In genomic region chr9:89318123-89319014, GRCh38 we compare ENCODE assay signal across 1 cellular context.
TF ChIP-seq lines count a peak whose summit lies in the region.

A gene with protein sequence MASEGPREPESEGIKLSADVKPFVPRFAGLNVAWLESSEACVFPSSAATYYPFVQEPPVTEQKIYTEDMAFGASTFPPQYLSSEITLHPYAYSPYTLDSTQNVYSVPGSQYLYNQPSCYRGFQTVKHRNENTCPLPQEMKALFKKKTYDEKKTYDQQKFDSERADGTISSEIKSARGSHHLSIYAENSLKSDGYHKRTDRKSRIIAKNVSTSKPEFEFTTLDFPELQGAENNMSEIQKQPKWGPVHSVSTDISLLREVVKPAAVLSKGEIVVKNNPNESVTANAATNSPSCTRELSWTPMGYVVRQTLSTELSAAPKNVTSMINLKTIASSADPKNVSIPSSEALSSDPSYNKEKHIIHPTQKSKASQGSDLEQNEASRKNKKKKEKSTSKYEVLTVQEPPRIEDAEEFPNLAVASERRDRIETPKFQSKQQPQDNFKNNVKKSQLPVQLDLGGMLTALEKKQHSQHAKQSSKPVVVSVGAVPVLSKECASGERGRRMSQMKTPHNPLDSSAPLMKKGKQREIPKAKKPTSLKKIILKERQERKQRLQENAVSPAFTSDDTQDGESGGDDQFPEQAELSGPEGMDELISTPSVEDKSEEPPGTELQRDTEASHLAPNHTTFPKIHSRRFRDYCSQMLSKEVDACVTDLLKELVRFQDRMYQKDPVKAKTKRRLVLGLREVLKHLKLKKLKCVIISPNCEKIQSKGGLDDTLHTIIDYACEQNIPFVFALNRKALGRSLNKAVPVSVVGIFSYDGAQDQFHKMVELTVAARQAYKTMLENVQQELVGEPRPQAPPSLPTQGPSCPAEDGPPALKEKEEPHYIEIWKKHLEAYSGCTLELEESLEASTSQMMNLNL (plus strand): TSS chr9:89318500. CDS start chr9:89318577, 77 bp downstream.

TF ChIP-seq in HepG2, 621 proteins besides CTCF, POLR2A, EP300 and RAD21 (continued from another document and continues in another):
- TF ChIP-seq MIER3 (CRISPR knock-in tag; IDR thresholded peaks at IDR 0.05; ENCODE audit: borderline replicate concordance) (peak; percentile 84; the same call in 1 of the 2 replicates), SIX1 (CRISPR knock-in tag; IDR thresholded peaks at IDR 0.05; ENCODE audit: borderline replicate concordance) (peak; percentile 23; the same call in 1 of the 2 replicates), ZNF776 (CRISPR knock-in tag; IDR thresholded peaks at IDR 0.05) (peak; percentile 93), GRHL1 (CRISPR knock-in tag; conservative IDR thresholded peaks at IDR 0.05) (no peak), ZFY (CRISPR knock-in tag; IDR thresholded peaks at IDR 0.05) (peak; percentile 98), MEF2D (CRISPR knock-in tag; IDR thresholded peaks at IDR 0.05) (peak; percentile 64; the same call in 1 of the 2 replicates), ZNF3 (CRISPR knock-in tag; IDR thresholded peaks at IDR 0.05) (no peak), RNF219 (CRISPR knock-in tag; IDR thresholded peaks at IDR 0.05) (peak; percentile 24; the same call in 1 of the 2 replicates), ZNF207 (IDR thresholded peaks at IDR 0.05; ENCODE audit: borderline replicate concordance) (no peak), CREB3 (CRISPR knock-in tag; IDR thresholded peaks at IDR 0.05) (peak; percentile 63; the same call in 1 of the 2 replicates), PHF20 (CRISPR knock-in tag; IDR thresholded peaks at IDR 0.05) (peak; percentile 97), MAFK (conservative IDR thresholded peaks at IDR 0.05 in 1 of 2, IDR thresholded peaks at IDR 0.05 in 1 of 2; ENCODE audit: low read length in 2 of 2) (peak in 1 of 2 experiments; percentile 4; a peak in 1 of 4 replicates), YEATS2 (CRISPR knock-in tag; IDR thresholded peaks at IDR 0.05; ENCODE audit: borderline replicate concordance) (peak; percentile 95), GABPB1 (CRISPR knock-in tag; IDR thresholded peaks at IDR 0.05) (peak; percentile 100), MLLT10 (CRISPR knock-in tag; IDR thresholded peaks at IDR 0.05) (0 out of 2 replicates have a peak, but pooled peaks have one; percentile 20), ZNF772 (CRISPR knock-in tag; IDR thresholded peaks at IDR 0.05) (peak; percentile 83; the same call in 1 of the 2 replicates), LCORL (IDR thresholded peaks at IDR 0.05) (no peak), LCORL (CRISPR knock-in tag; IDR thresholded peaks at IDR 0.05) (peak; percentile 76), ZBTB42 (CRISPR knock-in tag; IDR thresholded peaks at IDR 0.05) (0 out of 2 replicates have a peak, but pooled peaks have one; percentile 59), ZNF136 (CRISPR knock-in tag; IDR thresholded peaks at IDR 0.05; ENCODE audit: low read depth) (peak; percentile 90; the same call in 1 of the 2 replicates), HNRNPL (IDR thresholded peaks at IDR 0.05; ENCODE audit: low read depth, low read length) (peak; percentile 66; the same call in 1 of the 2 replicates), SUZ12 (IDR thresholded peaks at IDR 0.05; ENCODE audit: low read depth, low read length) (no peak), ZNF788 (CRISPR knock-in tag; IDR thresholded peaks at IDR 0.05; ENCODE audit: borderline replicate concordance) (peak; percentile 88; the same call in 1 of the 2 replicates), ZNF326 (CRISPR knock-in tag; IDR thresholded peaks at IDR 0.05; ENCODE audit: borderline replicate concordance) (no peak), ZBTB26 (CRISPR knock-in tag; IDR thresholded peaks at IDR 0.05; ENCODE audit: borderline replicate concordance) (peak; percentile 69; the same call in 1 of the 2 replicates), CBX2 (IDR thresholded peaks at IDR 0.05; ENCODE audit: low read depth, low read length) (no peak), CBX2 (CRISPR knock-in tag; IDR thresholded peaks at IDR 0.05; ENCODE audit: low read depth) (peak; percentile 69; the same call in 1 of the 2 replicates), ZNF724P (CRISPR knock-in tag; IDR thresholded peaks at IDR 0.05; ENCODE audit: borderline replicate concordance) (peak; percentile 95), ZNF710 (CRISPR knock-in tag; IDR thresholded peaks at IDR 0.05; ENCODE audit: borderline replicate concordance) (peak; percentile 82), ZMYM3 (CRISPR knock-in tag; IDR thresholded peaks at IDR 0.05) (no peak), MZF1 (CRISPR knock-in tag; IDR thresholded peaks at IDR 0.05; ENCODE audit: borderline replicate concordance) (no peak), ZNF281 (CRISPR knock-in tag; IDR thresholded peaks at IDR 0.05; ENCODE audit: borderline replicate concordance) (peak; percentile 33; the same call in 1 of the 2 replicates), IKZF5 (CRISPR knock-in tag; IDR thresholded peaks at IDR 0.05) (peak; percentile 77)
- TF ChIP-seq, protein P1, sequence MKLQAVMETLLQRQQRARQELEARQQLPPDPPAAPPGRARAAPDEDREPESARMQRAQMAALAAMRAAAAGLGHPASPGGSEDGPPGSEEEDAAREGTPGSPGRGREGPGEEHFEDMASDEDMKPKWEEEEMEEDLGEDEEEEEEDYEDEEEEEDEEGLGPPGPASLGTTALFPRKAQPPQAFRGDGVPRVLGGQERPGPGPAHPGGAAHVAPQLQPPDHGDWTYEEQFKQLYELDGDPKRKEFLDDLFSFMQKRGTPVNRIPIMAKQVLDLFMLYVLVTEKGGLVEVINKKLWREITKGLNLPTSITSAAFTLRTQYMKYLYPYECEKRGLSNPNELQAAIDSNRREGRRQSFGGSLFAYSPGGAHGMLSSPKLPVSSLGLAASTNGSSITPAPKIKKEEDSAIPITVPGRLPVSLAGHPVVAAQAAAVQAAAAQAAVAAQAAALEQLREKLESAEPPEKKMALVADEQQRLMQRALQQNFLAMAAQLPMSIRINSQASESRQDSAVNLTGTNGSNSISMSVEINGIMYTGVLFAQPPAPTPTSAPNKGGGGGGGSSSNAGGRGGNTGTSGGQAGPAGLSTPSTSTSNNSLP (IDR thresholded peaks at IDR 0.05; ENCODE audit: low read depth, low read length): peak; percentile 91
- TF ChIP-seq, protein P2, sequence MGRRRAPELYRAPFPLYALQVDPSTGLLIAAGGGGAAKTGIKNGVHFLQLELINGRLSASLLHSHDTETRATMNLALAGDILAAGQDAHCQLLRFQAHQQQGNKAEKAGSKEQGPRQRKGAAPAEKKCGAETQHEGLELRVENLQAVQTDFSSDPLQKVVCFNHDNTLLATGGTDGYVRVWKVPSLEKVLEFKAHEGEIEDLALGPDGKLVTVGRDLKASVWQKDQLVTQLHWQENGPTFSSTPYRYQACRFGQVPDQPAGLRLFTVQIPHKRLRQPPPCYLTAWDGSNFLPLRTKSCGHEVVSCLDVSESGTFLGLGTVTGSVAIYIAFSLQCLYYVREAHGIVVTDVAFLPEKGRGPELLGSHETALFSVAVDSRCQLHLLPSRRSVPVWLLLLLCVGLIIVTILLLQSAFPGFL (CRISPR knock-in tag; IDR thresholded peaks at IDR 0.05): no peak
- TF ChIP-seq, protein P3, sequence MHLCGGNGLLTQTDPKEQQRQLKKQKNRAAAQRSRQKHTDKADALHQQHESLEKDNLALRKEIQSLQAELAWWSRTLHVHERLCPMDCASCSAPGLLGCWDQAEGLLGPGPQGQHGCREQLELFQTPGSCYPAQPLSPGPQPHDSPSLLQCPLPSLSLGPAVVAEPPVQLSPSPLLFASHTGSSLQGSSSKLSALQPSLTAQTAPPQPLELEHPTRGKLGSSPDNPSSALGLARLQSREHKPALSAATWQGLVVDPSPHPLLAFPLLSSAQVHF (CRISPR knock-in tag; IDR thresholded peaks at IDR 0.05): peak; percentile 89; the same call in 1 of the 2 replicates
- TF ChIP-seq, protein P4, sequence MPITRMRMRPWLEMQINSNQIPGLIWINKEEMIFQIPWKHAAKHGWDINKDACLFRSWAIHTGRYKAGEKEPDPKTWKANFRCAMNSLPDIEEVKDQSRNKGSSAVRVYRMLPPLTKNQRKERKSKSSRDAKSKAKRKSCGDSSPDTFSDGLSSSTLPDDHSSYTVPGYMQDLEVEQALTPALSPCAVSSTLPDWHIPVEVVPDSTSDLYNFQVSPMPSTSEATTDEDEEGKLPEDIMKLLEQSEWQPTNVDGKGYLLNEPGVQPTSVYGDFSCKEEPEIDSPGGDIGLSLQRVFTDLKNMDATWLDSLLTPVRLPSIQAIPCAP (CRISPR knock-in tag; IDR thresholded peaks at IDR 0.05; ENCODE audit: low read depth): no peak
